Comparison of ENCODE assay signal across 24 cellular contexts in the genomic region with DNA sequence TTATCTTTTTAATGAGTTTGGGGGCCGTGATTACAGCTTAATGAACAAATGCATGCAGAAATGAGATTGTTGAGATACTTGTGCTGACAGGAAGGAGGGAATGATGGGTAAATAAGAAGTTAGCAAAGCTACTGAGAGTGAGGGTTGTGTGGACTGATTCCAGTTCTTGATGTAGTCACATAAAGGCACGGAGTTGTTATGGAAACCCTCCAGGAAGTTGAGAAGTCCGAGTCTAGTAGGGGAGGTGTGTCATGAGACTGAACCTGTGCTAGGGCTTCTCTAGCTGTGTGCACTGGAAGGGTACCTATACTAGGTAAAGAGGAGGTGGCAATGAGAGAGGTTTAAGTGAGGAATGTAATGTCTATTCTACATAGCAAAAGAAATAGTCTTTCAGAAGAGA.
"Had no signal": no experiment of that assay in that cellular context is flagged by ENCODE, and none has a peak within 500 bp of the region (broad histone marks: within the 10 kb centered on the region; RNA-seq: fewer than 3 reads in every experiment).

No MANE protein-coding gene starts in this region.

- H3K36me3 Mint-ChIP-seq: activated naive CD8-positive, alpha-beta T cell treated with anti-CD3 and anti-CD28 coated beads for 36 hours; natural killer cell; stimulated activated memory B cell treated with anti-CD40 and anti-IgM and Interleukin-4, amounts not matched to agents 10 μg/mL and 1 μg/mL and 100 μg/mL, for 72 hours had no signal

- H3K27me3 Mint-ChIP-seq: activated B cell treated with CpG ODN at 0.5 μM for 24 hours; stimulated activated memory B cell treated with anti-CD40 and anti-IgM and Interleukin-4, amounts not matched to agents 10 μg/mL and 1 μg/mL and 100 μg/mL, for 72 hours; T-helper 17 cell had no signal

- H3K4me1 ChIP-seq: left lung, pancreas, right lobe of liver, suprapubic skin had no signal

- H3K27ac Mint-ChIP-seq: activated B cell treated with CpG ODN at 0.5 μM for 24 hours; activated CD4-positive, alpha-beta T cell treated with anti-CD3 and anti-CD28 coated beads for 36 hours; activated naive CD8-positive, alpha-beta T cell treated with anti-CD3 and anti-CD28 coated beads for 36 hours; natural killer cell; stimulated activated memory B cell treated with anti-CD40 and anti-IgM and Interleukin-4, amounts not matched to agents 10 μg/mL and 1 μg/mL and 100 μg/mL, for 72 hours; T-helper 17 cell had no signal

- H3K9me3 Mint-ChIP-seq: activated B cell treated with CpG ODN at 0.5 μM for 24 hours; activated naive CD8-positive, alpha-beta T cell treated with anti-CD3 and anti-CD28 coated beads for 36 hours had no signal

- DNase-seq: activated B cell treated with CpG ODN at 0.5 μM for 24 hours; activated CD4-positive, alpha-beta T cell treated with anti-CD3 and anti-CD28 coated beads for 36 hours; activated CD4-positive, alpha-beta T cell treated with anti-CD3 and anti-CD28 coated beads, Interleukin-2, amount 50 U/mL, for 4 hours; activated CD8-positive, alpha-beta memory T cell treated with anti-CD3 and anti-CD28 coated beads, Interleukin-2, amount 50 U/mL, for 48 hours; activated naive CD4-positive, alpha-beta T cell treated with Interleukin-2 at 50 U/mL for 16 hours; activated naive CD8-positive, alpha-beta T cell treated with anti-CD3 and anti-CD28 coated beads for 36 hours; activated T-cell treated with anti-CD3 and anti-CD28 coated beads, Interleukin-2, amount 50 U/mL, for 48 hours; cortex of kidney; foreskin fibroblast; kidney; left lung; midbrain; natural killer cell; pancreas; right lobe of liver; small intestine; stimulated activated CD4-positive, alpha-beta T cell treated with anti-CD3 and anti-CD28 coated beads, Interleukin-2, amount 100 ng/mL, for 24 hours; stomach; T-helper 17 cell had no signal

- H3K4me1 Mint-ChIP-seq: activated B cell treated with CpG ODN at 0.5 μM for 24 hours; activated CD4-positive, alpha-beta T cell treated with anti-CD3 and anti-CD28 coated beads for 36 hours; activated naive CD8-positive, alpha-beta T cell treated with anti-CD3 and anti-CD28 coated beads for 36 hours; natural killer cell; stimulated activated memory B cell treated with anti-CD40 and anti-IgM and Interleukin-4, amounts not matched to agents 10 μg/mL and 1 μg/mL and 100 μg/mL, for 72 hours; T-helper 17 cell had no signal

- H3K4me3 ChIP-seq: cardiac muscle cell, left lung, pancreas, right lobe of liver, stomach, suprapubic skin, tibial nerve had no signal

- H3K27me3 ChIP-seq: cardiac muscle cell, left lung, pancreas, right lobe of liver, stomach, suprapubic skin, tibial nerve had no signal

- H3K9me3 ChIP-seq: left lung, pancreas, right lobe of liver, stomach, suprapubic skin, tibial nerve had no signal

- H3K4me3 Mint-ChIP-seq: activated B cell treated with CpG ODN at 0.5 μM for 24 hours; activated CD4-positive, alpha-beta T cell treated with anti-CD3 and anti-CD28 coated beads for 36 hours; activated naive CD8-positive, alpha-beta T cell treated with anti-CD3 and anti-CD28 coated beads for 36 hours; natural killer cell; stimulated activated memory B cell treated with anti-CD40 and anti-IgM and Interleukin-4, amounts not matched to agents 10 μg/mL and 1 μg/mL and 100 μg/mL, for 72 hours; T-helper 17 cell had no signal

- H3K36me3 ChIP-seq: cardiac muscle cell, left lung, pancreas, right lobe of liver, stomach, suprapubic skin, tibial nerve had no signal

- ATAC-seq: activated CD4-positive, alpha-beta T cell treated with anti-CD3 and anti-CD28 coated beads for 36 hours; left lung; natural killer cell; pancreas; stimulated activated memory B cell treated with anti-CD40 and anti-IgM and Interleukin-4, amounts not matched to agents 10 μg/mL and 1 μg/mL and 100 μg/mL, for 72 hours; T-helper 17 cell had no signal

- H3K27ac ChIP-seq: cardiac muscle cell, epithelial cell of prostate, left lung, pancreas, right lobe of liver, stomach, suprapubic skin, tibial nerve had no signal
